In genomic region chr3:123843668-123844067, GRCh38 we compare ENCODE assay signal across 11 cellular contexts. TPM values are rescaled to one million over a fixed set of nuclear protein-coding genes. Genes with fewer than 3 reads are reported as not detected.
DNase-seq lines count a peak whose midpoint lies in the region; ATAC-seq and TF ChIP-seq lines count a peak whose summit lies in the region.
"Had no signal": no experiment of that assay in that cellular context is flagged by ENCODE, and none has a peak within 500 bp of the region (broad histone marks: within the 10 kb centered on the region; RNA-seq: fewer than 3 reads in every experiment).

No MANE protein-coding gene starts in this region.

- H3K9me3 ChIP-seq in thoracic aorta, result peaks cover 35% of the 10 kb centered on the region

- H3K27ac ChIP-seq in thoracic aorta, result peak overlapping the region; percentile 54 to 61
- H3K27ac ChIP-seq: parathyroid adenoma had no signal

- no peak for ATAC-seq in thoracic aorta (ENCODE audit: insufficient number of reproducible peaks, low FRiP score, low read depth)
- ATAC-seq: activated T-helper 17 cell treated with anti-CD3 and anti-CD28 coated beads, Interleukin-2, amount 50 U/mL, for 72 hours; PC-3 had no signal

- no peak for TF ChIP-seq CTCF in thoracic aorta (IDR thresholded peaks at IDR 0.05)

- H3K4me1 ChIP-seq in thoracic aorta (ENCODE audit: control insufficient read depth in 1 of 2, low read depth in 2 of 2), result peaks cover 7 to 25% of the 10 kb centered on the region in 2 donors
- H3K4me1 ChIP-seq: parathyroid adenoma had no signal

- no peak overlapping the region for H3K4me3 ChIP-seq in thoracic aorta

- DNase-seq in NCI-H748 (lab: John Stamatoyannopoulos, UW; ENCODE audit: unreplicated experiment) (peak; percentile 3), NCI-H748 treated with DMSO at 0.1 percent for 48 hours (lab: John Stamatoyannopoulos, UW) (no peak), amniotic epithelial cell (ENCODE audit: low read depth) (peak; percentile 73), hepatic stellate cell (ENCODE audit: low spot score) (peak; percentile 27), thoracic aorta (ENCODE audit: low spot score) (no peak), SIG-M5 treated with dmso at 0.1 percent for 504 hours (lab: John Stamatoyannopoulos, UW; ENCODE audit: unreplicated experiment) (no peak), HK-2 (ENCODE audit: unreplicated experiment) (no peak)
- no peak for DNase-seq in stimulated activated CD4-positive, alpha-beta T cell treated with anti-CD3 and anti-CD28 coated beads, Interleukin-1b, Interleukin-23, amount 100 ng/mL, for 48 hours
- DNase-seq: PC-3 had no signal

- H3K27me3 ChIP-seq in thoracic aorta (replicated peaks; ENCODE audit: insufficient read depth), result no peaks in the 10 kb centered on the region

- H3K36me3 ChIP-seq in thoracic aorta, result no peaks in the 10 kb centered on the region

RNA-seq across cellular contexts. Expression of gene MYLK, which starts 40.5 kb away (rescaled TPM):
- total RNA-seq in thoracic aorta, result 100 to 1,000 TPM; 483 to 563 TPM

Comparison
In these comparisons a context has a peak if more than half of its experiments do, and no peak if none do; other contexts are left out.
1. DNase-seq: peak in NCI-H748 (single experiment), amniotic epithelial cell (single experiment) and hepatic stellate cell (single experiment); none in NCI-H748 treated with DMSO at 0.1 percent for 48 hours (single experiment), thoracic aorta (single experiment), SIG-M5 treated with dmso at 0.1 percent for 504 hours (single experiment), HK-2 (single experiment) and stimulated activated CD4-positive, alpha-beta T cell treated with anti-CD3 and anti-CD28 coated beads, Interleukin-1b, Interleukin-23, amount 100 ng/mL, for 48 hours (single experiment).